1 cellular context compared by ENCODE assay signal in genomic region chr12:31906581-31907286, GRCh38.
TF ChIP-seq lines count a peak whose summit lies in the region.

No MANE protein-coding gene starts in this region.

TF ChIP-seq in K562, 482 proteins besides CTCF, POLR2A, EP300 and RAD21 (continued from another document):
- no peak for TF ChIP-seq MNT (conservative IDR thresholded peaks at IDR 0.05)
- no peak for TF ChIP-seq SIRT6 (IDR thresholded peaks at IDR 0.05; ENCODE audit: low read depth, low read length)
- TF ChIP-seq CREM (IDR thresholded peaks at IDR 0.05; ENCODE audit: low read depth), result no peak
- TF ChIP-seq ZNF174 (CRISPR knock-in tag; IDR thresholded peaks at IDR 0.05), result no peak
- no peak for TF ChIP-seq FOXM1 (IDR thresholded peaks at IDR 0.05; ENCODE audit: low read depth)
- no peak for TF ChIP-seq FOXM1 (CRISPR knock-in tag; IDR thresholded peaks at IDR 0.05; ENCODE audit: low read depth)
- no peak for TF ChIP-seq CHCHD3 (CRISPR knock-in tag; IDR thresholded peaks at IDR 0.05)
- no peak for TF ChIP-seq ZBTB9 (CRISPR knock-in tag; IDR thresholded peaks at IDR 0.05)
- 0 out of 2 replicates have a peak, but pooled peaks have one; percentile 66 for TF ChIP-seq ZNF280B (CRISPR knock-in tag; IDR thresholded peaks at IDR 0.05)
- TF ChIP-seq CBX5 (IDR thresholded peaks at IDR 0.05; ENCODE audit: borderline replicate concordance, low read depth), result peak; percentile 87
- TF ChIP-seq TRIM24 (IDR thresholded peaks at IDR 0.05), result peak; percentile 60 to 82; a peak in 3 of 4 replicates
- peak; percentile 93 for TF ChIP-seq TRIM28 (IDR thresholded peaks at IDR 0.05)
- no peak for TF ChIP-seq TAF9B (IDR thresholded peaks at IDR 0.05; ENCODE audit: partially characterized antibody)
- no peak for TF ChIP-seq ZNF778 (CRISPR knock-in tag; IDR thresholded peaks at IDR 0.05)
- peak; percentile 79 for TF ChIP-seq CEBPB (tag; IDR thresholded peaks at IDR 0.05)
- peak; percentile 58 to 95 for TF ChIP-seq CBX3 (IDR thresholded peaks at IDR 0.05; ENCODE audit: borderline replicate concordance in 1 of 2, low read length in 2 of 2)
- TF ChIP-seq PHB2 (IDR thresholded peaks at IDR 0.05; ENCODE audit: low read depth), result no peak
- no peak for TF ChIP-seq ZNF639 (CRISPR knock-in tag; conservative IDR thresholded peaks at IDR 0.05 in 1 of 2, IDR thresholded peaks at IDR 0.05 in 1 of 2)
- TF ChIP-seq ZNF398 (CRISPR knock-in tag; IDR thresholded peaks at IDR 0.05), result no peak
- TF ChIP-seq ZNF165 (CRISPR knock-in tag; IDR thresholded peaks at IDR 0.05; ENCODE audit: borderline replicate concordance), result no peak
- TF ChIP-seq CBX1 (IDR thresholded peaks at IDR 0.05; ENCODE audit: low read depth), result peak; percentile 75; the same call in 1 of the 2 replicates
- TF ChIP-seq ZNF280A (IDR thresholded peaks at IDR 0.05; ENCODE audit: low read depth, partially characterized antibody), result peak; percentile 69
- no peak for TF ChIP-seq ZNF518B (CRISPR knock-in tag; IDR thresholded peaks at IDR 0.05)
- no peak for TF ChIP-seq SMC3 (conservative IDR thresholded peaks at IDR 0.05; ENCODE audit: insufficient read depth, low read depth, low read length)
- TF ChIP-seq MITF (IDR thresholded peaks at IDR 0.05), result no peak
